In the genomic region with DNA sequence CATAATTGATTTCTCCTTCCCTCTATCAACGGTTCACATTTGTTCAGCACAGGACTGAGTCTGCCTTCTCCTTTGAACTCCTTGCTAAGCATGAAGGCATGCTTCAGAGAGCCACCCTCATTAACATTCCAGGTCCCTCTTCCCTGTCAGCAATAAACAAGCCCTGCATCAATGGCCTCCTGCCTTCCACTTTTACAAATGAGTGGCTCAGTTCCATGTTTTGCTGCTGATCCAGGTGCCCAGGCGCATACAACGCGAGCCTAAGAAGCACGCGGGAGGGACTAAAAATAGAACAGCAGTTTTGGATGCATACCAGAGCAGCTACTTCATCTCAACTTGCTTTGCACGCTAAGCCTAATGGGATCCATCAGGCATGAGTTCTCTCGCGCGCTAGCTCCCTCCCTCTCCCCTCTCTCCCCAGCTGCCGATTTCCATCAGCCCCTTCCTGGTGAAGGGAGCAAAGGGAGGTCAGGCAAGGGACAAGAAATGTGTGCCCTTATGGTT, we compare ENCODE assay signal across 8 cellular contexts. TPM values are rescaled to one million over a fixed set of nuclear protein-coding genes. Genes with fewer than 3 reads are reported as not detected.
DNase-seq lines count a peak whose midpoint lies in the region; ATAC-seq and TF ChIP-seq lines count a peak whose summit lies in the region.
"Had no signal": no experiment of that assay in that cellular context is flagged by ENCODE, and none has a peak within 500 bp of the region (broad histone marks: within the 10 kb centered on the region; RNA-seq: fewer than 3 reads in every experiment).

No MANE protein-coding gene starts in this region.

- H3K79me2 ChIP-seq in SK-N-SH (ENCODE audit: insufficient read depth) = no peaks in the 10 kb centered on the region; the same call in 1 of the 2 replicates

- H3K4me1 ChIP-seq in HUES6 (ENCODE audit: control insufficient read depth, insufficient read depth, low read length) (peaks cover 38% of the 10 kb centered on the region), SK-N-SH (ENCODE audit: control insufficient read depth in 1 of 2, insufficient read depth in 2 of 2, low read depth in 1 of 2, low read length in 1 of 2) (peaks cover 35 to 40% of the 10 kb centered on the region in 2 experiments)

- H3K4me3 ChIP-seq in HUES6 (ENCODE audit: low read depth, low read length) = peak overlapping the region; percentile 38
- H3K4me3 ChIP-seq in SK-N-SH (ENCODE audit: low read depth in 2 of 2, low read length in 1 of 2) = no peak overlapping the region; a peak in 1 of 4 replicates

- H3K27me3 ChIP-seq in HUES6 (ENCODE audit: control insufficient read depth, insufficient read depth, low read length) = no peaks in the 10 kb centered on the region
- no peaks in the 10 kb centered on the region for H3K27me3 ChIP-seq in SK-N-SH (ENCODE audit: insufficient read depth)

- peak overlapping the region; percentile 64 for H3K4me2 ChIP-seq in SK-N-SH

- H3K27me3 Mint-ChIP-seq in osteocyte (ENCODE audit: unreplicated experiment) = no peaks in the 10 kb centered on the region
- no peaks in the 10 kb centered on the region for H3K27me3 Mint-ChIP-seq in activated CD4-positive, alpha-beta T cell treated with anti-CD3 and anti-CD28 coated beads, Interleukin-2, amount 10 ng/mL, durations not matched to agents 7 days and 5 days
- H3K27me3 Mint-ChIP-seq: activated B cell treated with CpG ODN at 0.5 μM for 24 hours had no signal

- peak; percentile 64 to 80; a peak in 3 of 4 replicates for TF ChIP-seq EP300 in SK-N-SH (IDR thresholded peaks at IDR 0.05; ENCODE audit: borderline replicate concordance in 1 of 2, low read depth in 1 of 2, low read length in 1 of 2)

- TF ChIP-seq CTCF in SK-N-SH (IDR thresholded peaks at IDR 0.05) (no peak), osteocyte (IDR thresholded peaks at IDR 0.05) (no peak)

- peak overlapping the region; percentile 3 for H3K9ac ChIP-seq in HUES6 (ENCODE audit: low read length)
- peak overlapping the region; percentile 4; the same call in 1 of the 2 replicates for H3K9ac ChIP-seq in SK-N-SH

- CTCF ChIA-PET in SK-N-SH (lab: Yijun Ruan, JAX) = interaction anchor here (1.8 kb wide), 1 partner anchor 491 kb away, joined by 3 read pairs; no protein-coding TSS in a partner anchor
- CTCF ChIA-PET in activated CD4-positive, alpha-beta T cell treated with anti-CD3 and anti-CD28 coated beads, Interleukin-2, amount 10 ng/mL, durations not matched to agents 7 days and 5 days (lab: Charles Lee) = no interaction called here

- H3K4me3 Mint-ChIP-seq in osteocyte (ENCODE audit: unreplicated experiment) = peak overlapping the region; percentile 19
- no peak overlapping the region for H3K4me3 Mint-ChIP-seq in activated CD4-positive, alpha-beta T cell treated with anti-CD3 and anti-CD28 coated beads, Interleukin-2, amount 10 ng/mL, durations not matched to agents 7 days and 5 days
- H3K4me3 Mint-ChIP-seq: activated B cell treated with CpG ODN at 0.5 μM for 24 hours had no signal

- no peaks in the 10 kb centered on the region for H3K36me3 ChIP-seq in HUES6 (ENCODE audit: control insufficient read depth, insufficient read depth, low read length)
- H3K36me3 ChIP-seq in SK-N-SH (replicated peaks in 1 of 2; ENCODE audit: control insufficient read depth in 1 of 2, insufficient read depth in 2 of 2, low read length in 1 of 2) = no peaks in the 10 kb centered on the region

- H3K27ac ChIP-seq in HUES6 (ENCODE audit: low read depth, low read length) (no peak overlapping the region), SK-N-SH (ENCODE audit: low read depth in 2 of 2, low read length in 1 of 2) (peak overlapping the region; percentile 76 to 96)

- H3K9me3 ChIP-seq in HUES6 (ENCODE audit: control insufficient read depth, insufficient read depth, low read depth, low read length) (no peaks in the 10 kb centered on the region), SK-N-SH (no peaks in the 10 kb centered on the region)

- H3K27ac Mint-ChIP-seq in osteocyte (ENCODE audit: unreplicated experiment) = peak overlapping the region; percentile 94
- no peak overlapping the region for H3K27ac Mint-ChIP-seq in activated CD4-positive, alpha-beta T cell treated with anti-CD3 and anti-CD28 coated beads, Interleukin-2, amount 10 ng/mL, durations not matched to agents 7 days and 5 days

- ATAC-seq in HG03139 (IDR thresholded peaks at IDR 0.05; ENCODE audit: unreplicated experiment) = no peak

- H2AFZ ChIP-seq in SK-N-SH (ENCODE audit: low read depth) = peak overlapping the region; percentile 83

- TF ChIP-seq RAD21 in SK-N-SH (IDR thresholded peaks at IDR 0.05; ENCODE audit: low read length) = 0 out of 2 replicates have a peak, but pooled peaks have one; percentile 9

- H4K20me1 ChIP-seq in SK-N-SH (ENCODE audit: insufficient read depth) = no peaks in the 10 kb centered on the region

- H3K4me1 Mint-ChIP-seq in osteocyte (ENCODE audit: unreplicated experiment) = peaks cover 46% of the 10 kb centered on the region
- no peaks in the 10 kb centered on the region for H3K4me1 Mint-ChIP-seq in activated CD4-positive, alpha-beta T cell treated with anti-CD3 and anti-CD28 coated beads, Interleukin-2, amount 10 ng/mL, durations not matched to agents 7 days and 5 days
- H3K4me1 Mint-ChIP-seq: activated B cell treated with CpG ODN at 0.5 μM for 24 hours had no signal

- H3F3A ChIP-seq in SK-N-SH (replicated peaks; ENCODE audit: insufficient read depth) = peaks cover 5% of the 10 kb centered on the region

- no peaks in the 10 kb centered on the region for H3K9me3 Mint-ChIP-seq in osteocyte (ENCODE audit: unreplicated experiment)
- H3K9me3 Mint-ChIP-seq in activated CD4-positive, alpha-beta T cell treated with anti-CD3 and anti-CD28 coated beads, Interleukin-2, amount 10 ng/mL, durations not matched to agents 7 days and 5 days = no peaks in the 10 kb centered on the region
- H3K9me3 Mint-ChIP-seq: activated B cell treated with CpG ODN at 0.5 μM for 24 hours had no signal

- DNase-seq in SK-N-SH (peak; percentile 55), globus pallidus (ENCODE audit: low spot score) (peak; percentile 85), osteocyte (ENCODE audit: extremely low spot score, unreplicated experiment) (peak; percentile 88)
- DNase-seq in effector CD4-positive, alpha-beta T cell = no peak
- DNase-seq in activated CD4-positive, alpha-beta T cell treated with anti-CD3 and anti-CD28 coated beads, Interleukin-2, amount 10 ng/mL, durations not matched to agents 7 days and 5 days = no peak
- DNase-seq: activated B cell treated with CpG ODN at 0.5 μM for 24 hours had no signal

- POLR2A ChIA-PET in SK-N-SH (lab: Yijun Ruan, JAX) = interaction anchor here (1.6 kb wide), 1 partner anchor 69 kb away, joined by 5 read pairs; a partner anchor contains a TSS
- POLR2A ChIA-PET in activated CD4-positive, alpha-beta T cell treated with anti-CD3 and anti-CD28 coated beads, Interleukin-2, amount 10 ng/mL, durations not matched to agents 7 days and 5 days (lab: Charles Lee) = no interaction called here

- 7% methylated on average over 11 of the region's 11 CpGs for WGBS in SK-N-SH (ENCODE audit: low lambda C conversion rate)

- H3K36me3 Mint-ChIP-seq in osteocyte (ENCODE audit: unreplicated experiment) = no peaks in the 10 kb centered on the region
- H3K36me3 Mint-ChIP-seq in activated CD4-positive, alpha-beta T cell treated with anti-CD3 and anti-CD28 coated beads, Interleukin-2, amount 10 ng/mL, durations not matched to agents 7 days and 5 days (ENCODE audit: low read depth) = peaks cover 3% of the 10 kb centered on the region

- no peaks in the 10 kb centered on the region for H3K9me2 ChIP-seq in SK-N-SH

TF ChIP-seq in SK-N-SH, 30 proteins besides CTCF, POLR2A, EP300 and RAD21 (continues in another document):
- peak; percentile 46; the same call in 1 of the 2 replicates for TF ChIP-seq FOSL2 (IDR thresholded peaks at IDR 0.05; ENCODE audit: borderline replicate concordance, low read depth)
- TF ChIP-seq TAF1 (IDR thresholded peaks at IDR 0.05; ENCODE audit: borderline replicate concordance, low read depth, low read length) = peak; percentile 20; the same call in 1 of the 2 replicates
- TF ChIP-seq, protein P1, sequence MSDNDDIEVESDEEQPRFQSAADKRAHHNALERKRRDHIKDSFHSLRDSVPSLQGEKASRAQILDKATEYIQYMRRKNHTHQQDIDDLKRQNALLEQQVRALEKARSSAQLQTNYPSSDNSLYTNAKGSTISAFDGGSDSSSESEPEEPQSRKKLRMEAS (IDR thresholded peaks at IDR 0.05; ENCODE audit: low read depth) = peak; percentile 96
- TF ChIP-seq ELF1 (IDR thresholded peaks at IDR 0.05) = no peak
- TF ChIP-seq TCF12 (IDR thresholded peaks at IDR 0.05) = peak; percentile 93
- TF ChIP-seq TEAD4 (IDR thresholded peaks at IDR 0.05; ENCODE audit: borderline replicate concordance, insufficient read depth) = peak; percentile 53; the same call in 1 of the 2 replicates
- TF ChIP-seq, protein P2, sequence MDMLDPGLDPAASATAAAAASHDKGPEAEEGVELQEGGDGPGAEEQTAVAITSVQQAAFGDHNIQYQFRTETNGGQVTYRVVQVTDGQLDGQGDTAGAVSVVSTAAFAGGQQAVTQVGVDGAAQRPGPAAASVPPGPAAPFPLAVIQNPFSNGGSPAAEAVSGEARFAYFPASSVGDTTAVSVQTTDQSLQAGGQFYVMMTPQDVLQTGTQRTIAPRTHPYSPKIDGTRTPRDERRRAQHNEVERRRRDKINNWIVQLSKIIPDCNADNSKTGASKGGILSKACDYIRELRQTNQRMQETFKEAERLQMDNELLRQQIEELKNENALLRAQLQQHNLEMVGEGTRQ (IDR thresholded peaks at IDR 0.05; ENCODE audit: borderline replicate concordance, low read depth, low read length) = no peak
- peak; percentile 99 for TF ChIP-seq MEF2A (IDR thresholded peaks at IDR 0.05; ENCODE audit: borderline replicate concordance, low read depth)
- peak; percentile 92 for TF ChIP-seq RXRA (IDR thresholded peaks at IDR 0.05; ENCODE audit: borderline replicate concordance, low read depth)
- TF ChIP-seq POLR2AphosphoS5 (IDR thresholded peaks at IDR 0.05; ENCODE audit: low read depth, low read length) = no peak; the same call in 1 of the 2 replicates
- TF ChIP-seq, protein P3, sequence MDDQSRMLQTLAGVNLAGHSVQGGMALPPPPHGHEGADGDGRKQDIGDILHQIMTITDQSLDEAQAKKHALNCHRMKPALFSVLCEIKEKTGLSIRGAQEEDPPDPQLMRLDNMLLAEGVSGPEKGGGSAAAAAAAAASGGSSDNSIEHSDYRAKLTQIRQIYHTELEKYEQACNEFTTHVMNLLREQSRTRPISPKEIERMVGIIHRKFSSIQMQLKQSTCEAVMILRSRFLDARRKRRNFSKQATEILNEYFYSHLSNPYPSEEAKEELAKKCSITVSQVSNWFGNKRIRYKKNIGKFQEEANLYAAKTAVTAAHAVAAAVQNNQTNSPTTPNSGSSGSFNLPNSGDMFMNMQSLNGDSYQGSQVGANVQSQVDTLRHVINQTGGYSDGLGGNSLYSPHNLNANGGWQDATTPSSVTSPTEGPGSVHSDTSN (IDR thresholded peaks at IDR 0.05) = peak; percentile 82

RNA-seq across cellular contexts. Expression of a gene that starts 53.4 kb away (rescaled TPM):
- polyA plus RNA-seq in SK-N-SH (2012; rRNA removed) = 5.5 and 5.6 TPM in 2 replicates
- 6.1 and 8.0 TPM in 2 replicates for polyA plus RNA-seq in SK-N-SH (2012; cell fraction: cytosol; rRNA removed)
- 4.3 and 6.7 TPM in 2 replicates for polyA plus RNA-seq in SK-N-SH (2012; cell fraction: nucleus; rRNA removed)
- 10.5 and 12.8 TPM in 2 replicates for total RNA-seq in osteocyte
- 10 to 100 TPM; 30.2 to 34.1 TPM for total RNA-seq in activated CD4-positive, alpha-beta T cell treated with anti-CD3 and anti-CD28 coated beads, Interleukin-2, amount 10 ng/mL, durations not matched to agents 7 days and 5 days

Comparison
In these comparisons a context has a peak if more than half of its experiments do, and no peak if none do; other contexts are left out.
1. DNase-seq: peak in SK-N-SH (single experiment), globus pallidus (single experiment) and osteocyte (single experiment); none in effector CD4-positive, alpha-beta T cell (single experiment) and activated CD4-positive, alpha-beta T cell treated with anti-CD3 and anti-CD28 coated beads, Interleukin-2, amount 10 ng/mL, durations not matched to agents 7 days and 5 days (single experiment).